ENCODE assay signal across 12 cellular contexts in genomic region chr9:83509372-83509771, GRCh38. TPM values are rescaled to one million over a fixed set of nuclear protein-coding genes. Genes with fewer than 3 reads are reported as not detected.
A peak's percentile ranks its signal among the peaks of the same experiment; 100 is the strongest.
DNase-seq lines count a peak whose midpoint lies in the region; TF ChIP-seq lines count a peak whose summit lies in the region.
"Had no signal": no experiment of that assay in that cellular context is flagged by ENCODE, and none has a peak within 500 bp of the region (broad histone marks: within the 10 kb centered on the region; RNA-seq: fewer than 3 reads in every experiment).

No MANE protein-coding gene starts in this region.

- no peaks in the 10 kb centered on the region for H4K20me1 ChIP-seq in SK-N-SH (ENCODE audit: insufficient read depth)

- H3K9ac ChIP-seq in SK-N-SH (peak overlapping the region; percentile 8; the same call in 1 of the 2 replicates), neuronal stem cell (ENCODE audit: low read depth, low read length, poor library complexity) (no peak overlapping the region)

- no peaks in the 10 kb centered on the region for H3K9me2 ChIP-seq in SK-N-SH

- H3K27me3 ChIP-seq in SK-N-SH (ENCODE audit: insufficient read depth), result no peaks in the 10 kb centered on the region
- H3K27me3 ChIP-seq in neuronal stem cell (ENCODE audit: control insufficient read depth in 3 of 3, insufficient read depth in 3 of 3, low read depth in 1 of 3, low read length in 3 of 3), result no peaks in the 10 kb centered on the region
- H3K27me3 ChIP-seq: gastroesophageal sphincter had no signal

- no peak overlapping the region for H2BK120ac ChIP-seq in neuronal stem cell (ENCODE audit: low read depth, low read length)

- H3K4me2 ChIP-seq in SK-N-SH (peak overlapping the region; percentile 35; the same call in 1 of the 2 replicates), neuronal stem cell (ENCODE audit: insufficient read depth, low read length, poor library complexity, severe bottlenecking) (peak overlapping the region; percentile 29)
- H3K4me2 ChIP-seq: smooth muscle cell had no signal

- H3K23ac ChIP-seq in neuronal stem cell (ENCODE audit: low read depth, low read length, poor library complexity), result no peak overlapping the region

- peaks cover 21% of the 10 kb centered on the region for H3F3A ChIP-seq in SK-N-SH (replicated peaks; ENCODE audit: insufficient read depth)

- no peak overlapping the region for H2AK5ac ChIP-seq in neuronal stem cell (ENCODE audit: low read depth, low read length)

- H3K36me3 ChIP-seq in SK-N-SH (replicated peaks in 1 of 2; ENCODE audit: control insufficient read depth in 1 of 2, insufficient read depth in 2 of 2, low read length in 1 of 2) (peaks cover 0 to 3% of the 10 kb centered on the region in 2 experiments), neuronal stem cell (replicated peaks in 1 of 2; ENCODE audit: control insufficient read depth in 2 of 2, insufficient read depth in 2 of 2, low read length in 2 of 2) (no peaks in the 10 kb centered on the region)
- H3K36me3 ChIP-seq: gastroesophageal sphincter had no signal

- no peak overlapping the region for H2AFZ ChIP-seq in SK-N-SH (ENCODE audit: low read depth)
- no peak overlapping the region for H2AFZ ChIP-seq in neuronal stem cell (ENCODE audit: low read length)

- no peak overlapping the region for H3K4me3 ChIP-seq in SK-N-SH (ENCODE audit: low read depth in 2 of 2, low read length in 1 of 2)
- no peak overlapping the region for H3K4me3 ChIP-seq in fibroblast of the aortic adventitia (ENCODE audit: low read depth, low read length)
- no peak overlapping the region for H3K4me3 ChIP-seq in neuronal stem cell (ENCODE audit: low read length in 2 of 2)
- H3K4me3 ChIP-seq: gastroesophageal sphincter, smooth muscle cell had no signal

- no peak for TF ChIP-seq CTCF in SK-N-SH (IDR thresholded peaks at IDR 0.05)
- TF ChIP-seq CTCF in fibroblast of the aortic adventitia (IDR thresholded peaks at IDR 0.05; ENCODE audit: insufficient read depth, low read length), result no peak

- H4K8ac ChIP-seq in neuronal stem cell (ENCODE audit: low read depth, low read length), result no peak overlapping the region

- no peak for TF ChIP-seq EP300 in SK-N-SH (IDR thresholded peaks at IDR 0.05; ENCODE audit: borderline replicate concordance in 1 of 2, low read depth in 1 of 2, low read length in 1 of 2)

- no peaks in the 10 kb centered on the region for H3K9me3 ChIP-seq in SK-N-SH
- H3K9me3 ChIP-seq in neuronal stem cell (replicated peaks in 1 of 2; ENCODE audit: control insufficient read depth in 2 of 2, insufficient read depth in 1 of 2, low read depth in 1 of 2, low read length in 2 of 2), result peaks cover 0 to 4% of the 10 kb centered on the region in 2 donors
- H3K9me3 ChIP-seq: Caco-2, gastroesophageal sphincter had no signal

- H2BK5ac ChIP-seq in neuronal stem cell (ENCODE audit: low read length), result no peak overlapping the region

- DNase-seq in GM04503 (ENCODE audit: low read depth), result peak; percentile 78
- no peak for DNase-seq in SK-N-SH
- DNase-seq in fibroblast of the aortic adventitia (ENCODE audit: low read depth), result peak; percentile 64
- DNase-seq in neuronal stem cell (ENCODE audit: low spot score), result no peak
- DNase-seq in amygdala (lab: John Stamatoyannopoulos, UW), result no peak
- no peak for DNase-seq in NCI-H82 (lab: John Stamatoyannopoulos, UW)
- DNase-seq in SHP77 (lab: John Stamatoyannopoulos, UW), result no peak
- DNase-seq: activated T-cell treated with anti-CD3 and anti-CD28 coated beads for 4 hours, Caco-2, MV-4-11 had no signal

- peak overlapping the region; percentile 65 to 82 for H3K27ac ChIP-seq in SK-N-SH (ENCODE audit: low read depth in 2 of 2, low read length in 1 of 2)
- peak overlapping the region; percentile 72 for H3K27ac ChIP-seq in neuronal stem cell (replicated peaks; ENCODE audit: low read length)
- H3K27ac ChIP-seq: gastroesophageal sphincter had no signal

- H3K18ac ChIP-seq in neuronal stem cell (ENCODE audit: low read length), result no peak overlapping the region

- H3K79me2 ChIP-seq in SK-N-SH (ENCODE audit: insufficient read depth), result peaks cover 90% of the 10 kb centered on the region

- H3K4me1 ChIP-seq in SK-N-SH (ENCODE audit: control insufficient read depth in 1 of 2, insufficient read depth in 2 of 2, low read depth in 1 of 2, low read length in 1 of 2) (peaks cover 7 to 13% of the 10 kb centered on the region in 2 experiments), neuronal stem cell (ENCODE audit: control insufficient read depth in 2 of 2, insufficient read depth in 1 of 2, low read depth in 1 of 2, low read length in 2 of 2) (peaks cover 0 to 10% of the 10 kb centered on the region in 2 donors)
- H3K4me1 ChIP-seq: Caco-2, gastroesophageal sphincter had no signal

- CTCF ChIA-PET in SK-N-SH (lab: Yijun Ruan, JAX), result interaction anchor here (0.7 kb wide), 1 partner anchor 227 kb away, joined by 3 read pairs; no protein-coding TSS in a partner anchor

- no peak overlapping the region for H4K91ac ChIP-seq in neuronal stem cell (ENCODE audit: low read depth, low read length, poor library complexity)

- 24% methylated on average over 3 of the region's 3 CpGs for WGBS in SK-N-SH (ENCODE audit: low lambda C conversion rate)
- no CpG with 5 or more reads among the region's 3 CpGs for WGBS in neuronal stem cell (ENCODE audit: extremely low coverage in 2 of 2, insufficient read length in 2 of 2, insufficient replicate concordance in 1 of 2), 2 donors

- TF ChIP-seq RAD21 in SK-N-SH (IDR thresholded peaks at IDR 0.05; ENCODE audit: low read length), result no peak

- no peak overlapping the region for H2BK12ac ChIP-seq in neuronal stem cell (ENCODE audit: low read length)

- POLR2A ChIA-PET in SK-N-SH (lab: Yijun Ruan, JAX), result no interaction called here

- H3K14ac ChIP-seq in neuronal stem cell (ENCODE audit: low read length), result no peak overlapping the region

- H3K79me1 ChIP-seq in neuronal stem cell (ENCODE audit: low read depth, low read length), result no peaks in the 10 kb centered on the region

- no peak overlapping the region for H2BK15ac ChIP-seq in neuronal stem cell (ENCODE audit: low read length)

- H3K4ac ChIP-seq in neuronal stem cell (ENCODE audit: low read length), result no peak overlapping the region

TF ChIP-seq in SK-N-SH, 30 proteins besides CTCF, POLR2A, EP300 and RAD21:
- TF ChIP-seq CHD2 (IDR thresholded peaks at IDR 0.05; ENCODE audit: low read length, partially characterized antibody) (no peak), RCOR1 (IDR thresholded peaks at IDR 0.05; ENCODE audit: low read length) (no peak), PBX3 (IDR thresholded peaks at IDR 0.05) (peak; percentile 52; the same call in 1 of the 2 replicates), TCF12 (IDR thresholded peaks at IDR 0.05) (0 out of 2 replicates have a peak, but pooled peaks have one; percentile 37), POLR2AphosphoS5 (IDR thresholded peaks at IDR 0.05; ENCODE audit: low read depth, low read length) (no peak), MXI1 (IDR thresholded peaks at IDR 0.05; ENCODE audit: low read depth, low read length) (no peak), NRF1 (IDR thresholded peaks at IDR 0.05; ENCODE audit: low read depth, low read length) (no peak), MAX (IDR thresholded peaks at IDR 0.05; ENCODE audit: low read depth) (no peak), ELF1 (IDR thresholded peaks at IDR 0.05) (no peak), ZBTB33 (IDR thresholded peaks at IDR 0.05; ENCODE audit: borderline replicate concordance, low read depth) (no peak), USF2 (IDR thresholded peaks at IDR 0.05; ENCODE audit: borderline replicate concordance, low read depth, low read length) (no peak), NFIC (IDR thresholded peaks at IDR 0.05; ENCODE audit: borderline replicate concordance) (peak; percentile 33; the same call in 1 of the 2 replicates), RFX5 (IDR thresholded peaks at IDR 0.05; ENCODE audit: low read length) (no peak)

RNA-seq across cellular contexts. Expression of gene FRMD3, which starts 28.8 kb away (rescaled TPM):
- 0.89 and 1.3 TPM in 2 replicates for polyA plus RNA-seq in SK-N-SH (2012; rRNA removed)
- polyA plus RNA-seq in SK-N-SH (2012; cell fraction: cytosol; rRNA removed), result 1.3 and 1.9 TPM in 2 replicates
- polyA plus RNA-seq in SK-N-SH (2012; cell fraction: nucleus; rRNA removed), result 1.7 and 2.0 TPM in 2 replicates
- 2.0 and 4.8 TPM in 2 replicates for total RNA-seq in fibroblast of the aortic adventitia (ENCODE audit: low replicate concordance)
- polyA plus RNA-seq in neuronal stem cell (2013, experiment 1 of 2), result 0.91 TPM
- polyA plus RNA-seq in neuronal stem cell (2013, experiment 2 of 2), result 1.1 TPM
- total RNA-seq: Caco-2 had no signal

Comparison
In these comparisons a context has a peak if more than half of its experiments do, and no peak if none do; other contexts are left out.
1. DNase-seq: peak in GM04503 (single experiment) and fibroblast of the aortic adventitia (single experiment); none in SK-N-SH (single experiment), neuronal stem cell (single experiment), amygdala (0 of 56), NCI-H82 (single experiment) and SHP77 (0 of 2).